In the genomic region with DNA sequence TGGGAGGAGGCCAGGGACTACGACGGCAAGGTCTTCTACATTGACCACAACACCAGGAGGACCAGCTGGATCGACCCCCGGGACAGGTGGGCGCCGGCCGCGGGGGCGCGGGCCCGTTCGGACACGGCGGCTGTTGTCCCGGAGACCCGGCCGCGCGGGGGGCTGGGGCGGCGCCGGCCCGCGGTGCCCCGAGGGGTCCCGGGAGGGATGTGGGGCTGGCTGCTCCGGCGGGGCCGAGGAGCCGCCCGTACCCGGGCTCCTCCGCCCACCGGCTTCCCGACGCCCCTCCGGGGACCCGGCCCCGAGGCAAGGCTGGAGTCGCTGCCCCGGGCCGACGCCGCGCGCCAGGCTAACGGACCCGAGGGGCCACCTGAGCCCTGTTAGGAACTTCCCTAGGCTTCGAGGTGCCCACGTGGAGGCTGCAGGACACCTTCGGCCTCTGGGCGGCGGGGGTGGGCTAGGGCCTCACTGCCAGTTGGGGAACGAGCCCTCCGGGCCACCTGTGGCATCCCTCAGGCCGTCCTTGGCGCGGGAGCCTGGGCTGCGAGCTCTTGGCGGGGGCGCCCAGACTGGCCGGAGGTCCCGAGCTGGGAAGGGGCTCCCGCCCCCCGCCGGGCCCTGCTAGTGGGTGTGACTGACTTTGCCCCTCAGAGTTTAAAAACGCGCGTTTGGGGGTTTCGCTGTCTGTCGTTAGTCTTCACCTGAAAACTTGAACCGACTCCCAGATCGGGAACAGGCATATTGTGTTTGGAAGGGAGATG, we compare ENCODE assay signal across 8 cellular contexts. TPM values are rescaled to one million over a fixed set of nuclear protein-coding genes. Genes with fewer than 3 reads are reported as not detected.
A peak's percentile ranks its signal among the peaks of the same experiment; 100 is the strongest.
DNase-seq lines count a peak whose midpoint lies in the region; FAIRE-seq and TF ChIP-seq lines count a peak whose summit lies in the region.

No MANE protein-coding gene starts in this region.

- H3K27me3 ChIP-seq in PC-9 (ENCODE audit: insufficient read depth, low read depth): no peaks in the 10 kb centered on the region

- H3K36me3 ChIP-seq in PC-9 (ENCODE audit: low read depth) (no peaks in the 10 kb centered on the region), kidney (ENCODE audit: control insufficient read depth in 1 of 2, insufficient read depth in 2 of 2, low read length in 2 of 2) (no peaks in the 10 kb centered on the region)

- CTCF ChIA-PET in PC-9 (lab: Charles Lee): no interaction called here

- H3K9ac ChIP-seq in kidney (ENCODE audit: low read length in 2 of 2): peak overlapping the region; percentile 85 to 88

- peak; percentile 63 for DNase-seq in activated effector memory CD4-positive, alpha-beta T cell treated with anti-CD3 and anti-CD28 coated beads, Interleukin-2, amount 50 U/mL, for 16 hours
- DNase-seq in activated effector memory CD4-positive, alpha-beta T cell treated with Interleukin-2 at 50 U/mL for 16 hours: no peak
- DNase-seq in PC-9: peak in 1 of 2 experiments; percentile 51
- DNase-seq in T47D (ENCODE audit: low read depth in 1 of 2, low spot score in 1 of 2): peak; percentile 16 to 44
- peak; percentile 84 for DNase-seq in kidney
- peak; percentile 8 for DNase-seq in stimulated activated CD4-positive, alpha-beta T cell treated with anti-CD3 and anti-CD28 coated beads, Interleukin-1b, Interleukin-23, amount 100 ng/mL, for 48 hours
- no peak for DNase-seq in effector CD8-positive, alpha-beta T cell (lab: John Stamatoyannopoulos, UW)
- no peak for DNase-seq in Kasumi-1 (lab: John Stamatoyannopoulos, UW)

- no peaks in the 10 kb centered on the region for H3K9me2 ChIP-seq in PC-9 (ENCODE audit: insufficient read depth)

- no peak for FAIRE-seq in kidney (lab: Jason Lieb, UNC)

- H3K4me2 ChIP-seq in PC-9: peak overlapping the region; percentile 82

- H4K20me1 ChIP-seq in PC-9 (ENCODE audit: insufficient read depth): peaks cover 11% of the 10 kb centered on the region; the same call in 1 of the 2 replicates

- H3K79me2 ChIP-seq in PC-9 (ENCODE audit: low read depth): peaks cover 49% of the 10 kb centered on the region

- in situ Hi-C loops in T47D (cut with HindIII; ENCODE audit: low pct_unique_long_range_greater_than_20kb, low sequenced_read_pairs): no loop called here

- peaks cover 8% of the 10 kb centered on the region for H3F3A ChIP-seq in PC-9 (ENCODE audit: insufficient read depth, low read depth)

- peak overlapping the region; percentile 74 for H2AFZ ChIP-seq in PC-9

- no TSS peak for BruUV-seq in PC-9 (replicated peaks; lab: Mats Ljungman, UMichigan)

- intact Hi-C loops in PC-9 (cut with micrococcal nuclease; ENCODE audit: unreplicated experiment): loop anchor here (1.0 to 5.0 kb wide), 6 partner anchors 19 to 142 kb away; no protein-coding TSS in a partner anchor
- intact Hi-C loops in kidney (cut with DNase I): no loop called here

- no peak for TF ChIP-seq CTCF in PC-9 (conservative IDR thresholded peaks at IDR 0.05)
- TF ChIP-seq CTCF in kidney (IDR thresholded peaks at IDR 0.05; ENCODE audit: borderline replicate concordance, extremely low read depth, insufficient read depth): peak; percentile 16

- H3K4me3 ChIP-seq in PC-9 (peak overlapping the region; percentile 67), kidney (ENCODE audit: low read length in 2 of 2) (peak overlapping the region; percentile 79 to 88)

- POLR2A ChIA-PET in PC-9 (lab: Charles Lee; ENCODE audit: unreplicated experiment): interaction anchor here (0.7 kb wide), 1 partner anchor 101 kb away, joined by 4 read pairs; no protein-coding TSS in a partner anchor

- H3K9me3 ChIP-seq in PC-9 (ENCODE audit: insufficient read depth, low read depth) (no peaks in the 10 kb centered on the region), kidney (ENCODE audit: control insufficient read depth in 1 of 2, low read length in 2 of 2) (no peaks in the 10 kb centered on the region)

- H3K4me1 ChIP-seq in PC-9 (replicated peaks; ENCODE audit: insufficient read depth) (peaks cover 27% of the 10 kb centered on the region), kidney (ENCODE audit: control insufficient read depth in 1 of 2, insufficient read depth in 1 of 2, low read depth in 1 of 2, low read length in 2 of 2) (peaks cover 8 to 12% of the 10 kb centered on the region in 2 donors)

- H3K27ac ChIP-seq in PC-9 (peak overlapping the region; percentile 16; the same call in 1 of the 2 replicates), kidney (ENCODE audit: low read depth in 2 of 2, low read length in 2 of 2) (peak overlapping the region; percentile 93 to 98)

RNA-seq across cellular contexts. Expression of a gene that starts 0.7 kb away (rescaled TPM):
- 42.3 and 46.5 TPM in 2 replicates for total RNA-seq in PC-9 (2021)
- total RNA-seq in kidney: 59.6 TPM
- 10.1 TPM for polyA plus RNA-seq in kidney (ENCODE audit: insufficient read depth, low read depth, low replicate concordance)

Comparison
In these comparisons a context has a peak if more than half of its experiments do, and no peak if none do; other contexts are left out.
1. DNase-seq: peak in activated effector memory CD4-positive, alpha-beta T cell treated with anti-CD3 and anti-CD28 coated beads, Interleukin-2, amount 50 U/mL, for 16 hours (single experiment), T47D (2 of 2), kidney (single experiment) and stimulated activated CD4-positive, alpha-beta T cell treated with anti-CD3 and anti-CD28 coated beads, Interleukin-1b, Interleukin-23, amount 100 ng/mL, for 48 hours (single experiment); none in activated effector memory CD4-positive, alpha-beta T cell treated with Interleukin-2 at 50 U/mL for 16 hours (single experiment), effector CD8-positive, alpha-beta T cell (single experiment) and Kasumi-1 (0 of 2).